In genomic region chr3:16355864-16356263, GRCh38 we compare ENCODE assay signal across 18 cellular contexts.
"Had no signal": no experiment of that assay in that cellular context is flagged by ENCODE, and none has a peak within 500 bp of the region (broad histone marks: within the 10 kb centered on the region; RNA-seq: fewer than 3 reads in every experiment).

No MANE protein-coding gene starts in this region.

- H3K27ac Mint-ChIP-seq: nephron had no signal

- H3K27me3 ChIP-seq: adrenal gland, breast epithelium, upper lobe of left lung had no signal

- H3K4me3 ChIP-seq: adrenal gland, breast epithelium, lung, thoracic aorta, upper lobe of left lung had no signal

- H3K27ac ChIP-seq: adrenal gland, breast epithelium, parathyroid adenoma, thoracic aorta, upper lobe of left lung had no signal

- H3K9me3 Mint-ChIP-seq: nephron; stimulated activated memory B cell treated with anti-CD40 and anti-IgM and Interleukin-4, amounts not matched to agents 10 μg/mL and 1 μg/mL and 100 μg/mL, for 72 hours had no signal

- H3K27me3 Mint-ChIP-seq: stimulated activated memory B cell treated with anti-CD40 and anti-IgM and Interleukin-4, amounts not matched to agents 10 μg/mL and 1 μg/mL and 100 μg/mL, for 72 hours had no signal

- ATAC-seq: activated CD4-positive, CD25-positive, alpha-beta regulatory T cell treated with anti-CD3 and anti-CD28 coated beads, Interleukin-2, amount 50 U/mL, for 24 hours; stimulated activated memory B cell treated with anti-CD40 and anti-IgM and Interleukin-4, amounts not matched to agents 10 μg/mL and 1 μg/mL and 100 μg/mL, for 72 hours had no signal

- H3K4me3 Mint-ChIP-seq: nephron; stimulated activated memory B cell treated with anti-CD40 and anti-IgM and Interleukin-4, amounts not matched to agents 10 μg/mL and 1 μg/mL and 100 μg/mL, for 72 hours had no signal

- H3K4me1 ChIP-seq: adrenal gland, breast epithelium, parathyroid adenoma had no signal

- H3K36me3 ChIP-seq: adrenal gland, breast epithelium had no signal

- H3K9me3 ChIP-seq: adrenal gland, breast epithelium, thoracic aorta, upper lobe of left lung had no signal

- DNase-seq: activated CD4-positive, alpha-beta T cell treated with anti-CD3 and anti-CD28 coated beads, Interleukin-2, amount 50 U/mL, for 48 hours; activated effector memory CD4-positive, alpha-beta T cell treated with Interleukin-2 at 50 U/mL for 16 hours; adrenal gland; cerebellar nuclear complex; cortex of kidney; erythroblast; hypothalamus; islet precursor cell; stimulated activated CD4-positive, alpha-beta T cell treated with anti-CD3 and anti-CD28 coated beads, Interleukin-4, amount 100 ng/mL, for 24 hours; T-helper 1 cell; upper lobe of left lung had no signal
